In the genomic region with DNA sequence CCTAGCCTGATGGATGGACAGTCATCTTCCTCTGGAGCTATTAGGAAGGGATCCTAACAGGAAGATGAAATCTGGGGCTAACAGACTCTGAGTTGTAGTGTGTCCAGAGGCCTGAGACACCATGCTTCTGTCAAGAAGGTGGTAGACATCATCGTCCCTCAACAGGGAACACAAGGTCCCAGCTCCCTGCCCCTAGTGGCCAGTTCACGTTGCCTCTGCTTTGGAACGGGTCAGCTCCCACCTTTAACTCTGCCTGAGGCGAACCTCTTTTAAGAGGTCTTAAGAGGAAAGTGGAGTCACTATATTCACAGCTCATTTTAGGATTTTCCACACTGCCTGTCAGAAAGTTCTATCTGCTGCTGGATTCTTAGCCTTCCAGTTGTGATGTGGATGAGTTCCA, we compare ENCODE assay signal across 15 cellular contexts. TPM values are rescaled to one million over a fixed set of nuclear protein-coding genes. Genes with fewer than 3 reads are reported as not detected.
A peak's percentile ranks its signal among the peaks of the same experiment; 100 is the strongest.
DNase-seq lines count a peak whose midpoint lies in the region; FAIRE-seq and TF ChIP-seq lines count a peak whose summit lies in the region.
"Had no signal": no experiment of that assay in that cellular context is flagged by ENCODE, and none has a peak within 500 bp of the region (broad histone marks: within the 10 kb centered on the region; RNA-seq: fewer than 3 reads in every experiment).

No MANE protein-coding gene starts in this region.

- H3K4me1 Mint-ChIP-seq in endodermal cell (peaks cover 29% of the 10 kb centered on the region), progenitor cell of endocrine pancreas (ENCODE audit: low read depth) (no peaks in the 10 kb centered on the region)

- no peak overlapping the region for H3K4me3 Mint-ChIP-seq in endodermal cell
- H3K4me3 Mint-ChIP-seq in progenitor cell of endocrine pancreas (ENCODE audit: low read depth), result no peak overlapping the region
- H3K4me3 Mint-ChIP-seq: activated naive CD8-positive, alpha-beta T cell had no signal

- H3K4me3 ChIP-seq in NB4 (ENCODE audit: low read depth, low read length), result no peak overlapping the region
- no peak overlapping the region for H3K4me3 ChIP-seq in endodermal cell (ENCODE audit: low read length)
- no peak overlapping the region for H3K4me3 ChIP-seq in ovary

- H3K27ac Mint-ChIP-seq in endodermal cell, result no peak overlapping the region
- no peak overlapping the region for H3K27ac Mint-ChIP-seq in progenitor cell of endocrine pancreas
- H3K27ac Mint-ChIP-seq: activated naive CD8-positive, alpha-beta T cell had no signal

- no peak for TF ChIP-seq EP300 in ovary (IDR thresholded peaks at IDR 0.05)

- H3K4me1 ChIP-seq in endodermal cell (ENCODE audit: control insufficient read depth, insufficient read depth, low read length) (peaks cover 8% of the 10 kb centered on the region), ovary (ENCODE audit: insufficient read depth) (no peaks in the 10 kb centered on the region)

- H3K9me3 Mint-ChIP-seq in endodermal cell, result no peaks in the 10 kb centered on the region
- H3K9me3 Mint-ChIP-seq in progenitor cell of endocrine pancreas (ENCODE audit: low read depth), result no peaks in the 10 kb centered on the region

- TF ChIP-seq POLR2A in NB4 (IDR thresholded peaks at IDR 0.05; ENCODE audit: extremely low read depth, insufficient read length) (no peak), GM12891 (IDR thresholded peaks at IDR 0.05; ENCODE audit: low read depth, low read length) (no peak), ovary (IDR thresholded peaks at IDR 0.05) (no peak)

- DNase-seq in NB4 (ENCODE audit: low read depth) (no peak), endodermal cell (peak; percentile 84), progenitor cell of endocrine pancreas (ENCODE audit: low spot score, unreplicated experiment) (no peak), GM12891 (ENCODE audit: insufficient read length, low spot score) (no peak), DMS 273 (lab: John Stamatoyannopoulos, UW; ENCODE audit: unreplicated experiment) (no peak), ovary (no peak)
- DNase-seq: NCI-H187; NCI-H69; nucleus accumbens; SIG-M5; stimulated activated CD4-positive, alpha-beta T cell treated with anti-CD3 and anti-CD28 coated beads, Interleukin-12 subunit alpha, Interleukin-12 subunit beta, amount 100 ng/mL, for 4 hours; substantia nigra had no signal

- TF ChIP-seq CTCF in GM12872 (IDR thresholded peaks at IDR 0.05; ENCODE audit: insufficient read depth, low read depth, low read length), result peak; percentile 49
- peak; percentile 16 for TF ChIP-seq CTCF in NB4 (IDR thresholded peaks at IDR 0.05; ENCODE audit: low read depth, low read length)
- TF ChIP-seq CTCF in endodermal cell (conservative IDR thresholded peaks at IDR 0.05), result peak; percentile 83
- peak; percentile 42 for TF ChIP-seq CTCF in progenitor cell of endocrine pancreas (IDR thresholded peaks at IDR 0.05; ENCODE audit: unreplicated experiment)
- no peak for TF ChIP-seq CTCF in ovary (IDR thresholded peaks at IDR 0.05)

- H3K27me3 ChIP-seq in endodermal cell (ENCODE audit: control insufficient read depth, insufficient read depth, low read length, poor library complexity, severe bottlenecking) (no peaks in the 10 kb centered on the region), ovary (no peaks in the 10 kb centered on the region)

- no peak overlapping the region for H3K9ac ChIP-seq in endodermal cell (ENCODE audit: extremely low read depth, low read length, poor library complexity, severe bottlenecking)

- peaks cover 98% of the 10 kb centered on the region for H3K36me3 ChIP-seq in endodermal cell (ENCODE audit: control insufficient read depth, insufficient read depth, low read length)
- no peaks in the 10 kb centered on the region for H3K36me3 ChIP-seq in ovary

- WGBS in endodermal cell (ENCODE audit: insufficient coverage in 1 of 2, insufficient read length in 1 of 2), 2 experiments, result 68 to 76% methylated on average over 4 of the region's 4 CpGs
- WGBS in ovary, 3 donors, result 61 to 82% (median 68%) methylated on average over 4 of the region's 4 CpGs

- FAIRE-seq in GM12891 (lab: Jason Lieb, UNC), result no peak
- FAIRE-seq: TTC549 had no signal

- no peaks in the 10 kb centered on the region for H3K9me3 ChIP-seq in endodermal cell (ENCODE audit: control insufficient read depth, low read length)
- no peaks in the 10 kb centered on the region for H3K9me3 ChIP-seq in ovary

- no peak overlapping the region for H3K27ac ChIP-seq in endodermal cell (ENCODE audit: low read depth, low read length)
- H3K27ac ChIP-seq in ovary, result no peak overlapping the region

- H3K36me3 Mint-ChIP-seq in endodermal cell (ENCODE audit: low read depth) (peaks cover 86% of the 10 kb centered on the region), progenitor cell of endocrine pancreas (ENCODE audit: insufficient read depth) (peaks cover 28% of the 10 kb centered on the region)

- intact Hi-C loops in ovary (cut with DNase I), result no loop called here

- H3K27me3 Mint-ChIP-seq in endodermal cell (ENCODE audit: insufficient read depth) (no peaks in the 10 kb centered on the region), progenitor cell of endocrine pancreas (no peaks in the 10 kb centered on the region)
- H3K27me3 Mint-ChIP-seq: activated naive CD8-positive, alpha-beta T cell had no signal

TF ChIP-seq in GM12891, 5 proteins besides CTCF, POLR2A, EP300 and RAD21:
- no peak for TF ChIP-seq POU2F2 (IDR thresholded peaks at IDR 0.05; ENCODE audit: low read depth, low read length)
- TF ChIP-seq SPI1 (IDR thresholded peaks at IDR 0.05; ENCODE audit: low read depth, low read length), result no peak
- no peak for TF ChIP-seq POLR2AphosphoS5 (IDR thresholded peaks at IDR 0.05; ENCODE audit: low read depth, low read length)
- TF ChIP-seq PAX5 (IDR thresholded peaks at IDR 0.05; ENCODE audit: insufficient read depth, low read length, severe bottlenecking), result no peak
- TF ChIP-seq TAF1 (IDR thresholded peaks at IDR 0.05; ENCODE audit: low read depth, low read length), result no peak

RNA-seq across cellular contexts. Expression of a gene that starts 28.3 kb away (rescaled TPM):
- total RNA-seq in endodermal cell, result not detected
- not detected for polyA plus RNA-seq in endodermal cell (2013, experiment 1 of 2)
- not detected for polyA plus RNA-seq in endodermal cell (2013, experiment 2 of 2)
- total RNA-seq in progenitor cell of endocrine pancreas, result not detected in 2 replicates
- not detected for polyA plus RNA-seq in GM12891 (2012; ENCODE audit: low read depth, missing spikeins)
- total RNA-seq in ovary, result 10 to 100 TPM in 1 of 7 donors, 1 to 10 TPM in 2, under 1 TPM in 2, not detected in 2; 0.36 to 11.1 (median 1.1) TPM
- under 1 TPM in 1 of 2 donors, not detected in 1; 0.07 TPM for polyA plus RNA-seq in ovary

RNA-seq across cellular contexts. Expression of a gene that starts 55.2 kb away (rescaled TPM):
- total RNA-seq in endodermal cell (under 1 TPM; 0.29 to 0.53 TPM), progenitor cell of endocrine pancreas (0.20 TPM in 1 of 2 replicates, not detected in the other), ovary (10 to 100 TPM in 5 of 7 donors, 1 to 10 TPM in 2; 4.3 to 20.2 (median 12.3) TPM)
- 2.1 TPM for polyA plus RNA-seq in endodermal cell (2013, experiment 1 of 2)
- 2.3 TPM for polyA plus RNA-seq in endodermal cell (2013, experiment 2 of 2)
- polyA plus RNA-seq in GM12891 (2012; ENCODE audit: low read depth, missing spikeins), result not detected
- polyA plus RNA-seq in ovary, result 10 to 100 TPM; 13.7 to 21.2 TPM

Comparison
In these comparisons a context has a peak if more than half of its experiments do, and no peak if none do; other contexts are left out.
1. CTCF ChIP-seq: peak in GM12872 (single experiment), NB4 (single experiment), endodermal cell (single experiment) and progenitor cell of endocrine pancreas (single experiment); none in ovary (0 of 3).